13 cellular contexts compared by ENCODE assay signal in genomic region chr3:100104817-100105413, GRCh38. TPM values are rescaled to one million over a fixed set of nuclear protein-coding genes. Genes with fewer than 3 reads are reported as not detected.
DNase-seq lines count a peak whose midpoint lies in the region; ATAC-seq and TF ChIP-seq lines count a peak whose summit lies in the region.
"Had no signal": no experiment of that assay in that cellular context is flagged by ENCODE, and none has a peak within 500 bp of the region (broad histone marks: within the 10 kb centered on the region; RNA-seq: fewer than 3 reads in every experiment).

No MANE protein-coding gene starts in this region.

- peaks cover 44% of the 10 kb centered on the region for H3K4me1 Mint-ChIP-seq in activated T-helper 2 cell treated with anti-CD3 and anti-CD28 coated beads, Interferon-gamma antibody, Interleukin-2, Interleukin-4, amounts not matched to agents 10 μg/mL and 5 μg/mL and 100 μg/mL, durations not matched to agents 14 hours and 24 hours and 36 hours (ENCODE audit: low read depth)
- H3K4me1 Mint-ChIP-seq in nephron = peaks cover 63% of the 10 kb centered on the region

- H3K27me3 Mint-ChIP-seq in activated T-helper 2 cell treated with anti-CD3 and anti-CD28 coated beads, Interferon-gamma antibody, Interleukin-2, Interleukin-4, amounts not matched to agents 10 μg/mL and 5 μg/mL and 100 μg/mL, durations not matched to agents 14 hours and 24 hours and 36 hours (ENCODE audit: low read depth) = no peaks in the 10 kb centered on the region
- no peaks in the 10 kb centered on the region for H3K27me3 Mint-ChIP-seq in nephron (ENCODE audit: low read depth)
- H3K27me3 Mint-ChIP-seq: dendritic cell treated with granulocyte-macrophage colony-stimulating factor and Interleukin-4, amounts not matched to agents 40 ng/mL and 50 ng/mL, for 4 days had no signal

- peak overlapping the region; percentile 32 for H3K27ac Mint-ChIP-seq in activated T-helper 2 cell treated with anti-CD3 and anti-CD28 coated beads, Interferon-gamma antibody, Interleukin-2, Interleukin-4, amounts not matched to agents 10 μg/mL and 5 μg/mL and 100 μg/mL, durations not matched to agents 14 hours and 24 hours and 36 hours
- peak overlapping the region; percentile 60 to 85 (median 67) for H3K27ac Mint-ChIP-seq in nephron
- H3K27ac Mint-ChIP-seq: dendritic cell treated with granulocyte-macrophage colony-stimulating factor and Interleukin-4, amounts not matched to agents 40 ng/mL and 50 ng/mL, for 4 days had no signal

- no peak for TF ChIP-seq CTCF in nephron (IDR thresholded peaks at IDR 0.05; ENCODE audit: unreplicated experiment in 3 of 3)
- no peak for TF ChIP-seq CTCF in upper lobe of left lung (IDR thresholded peaks at IDR 0.05)

- H3K9me3 ChIP-seq in BLaER1 treated with 17β-estradiol and CSF1 and Interleukin-3, amounts not matched to agents 10 nM and 100 nM (replicated peaks in 1 of 11) = peaks cover 0 to 11% (median 4%) of the 10 kb centered on the region in 11 experiments; a peak in 7 of 22 replicates
- no peaks in the 10 kb centered on the region for H3K9me3 ChIP-seq in HUES6 (ENCODE audit: control insufficient read depth, insufficient read depth, low read depth, low read length)
- no peaks in the 10 kb centered on the region for H3K9me3 ChIP-seq in upper lobe of left lung

- H3K36me3 ChIP-seq in BLaER1 treated with 17β-estradiol and CSF1 and Interleukin-3, amounts not matched to agents 10 nM and 100 nM = peaks cover 0 to 10% (median 0%) of the 10 kb centered on the region in 11 experiments; a peak in 2 of 22 replicates
- no peaks in the 10 kb centered on the region for H3K36me3 ChIP-seq in HUES6 (ENCODE audit: control insufficient read depth, insufficient read depth, low read length)
- no peaks in the 10 kb centered on the region for H3K36me3 ChIP-seq in upper lobe of left lung

- H3K4me2 ChIP-seq in BLaER1 treated with 17β-estradiol and CSF1 and Interleukin-3, amounts not matched to agents 10 nM and 100 nM = peak overlapping the region; percentile 35 to 70 (median 64); a peak in 20 of 22 replicates

- H3K9me3 Mint-ChIP-seq in activated T-helper 2 cell treated with anti-CD3 and anti-CD28 coated beads, Interferon-gamma antibody, Interleukin-2, Interleukin-4, amounts not matched to agents 10 μg/mL and 5 μg/mL and 100 μg/mL, durations not matched to agents 14 hours and 24 hours and 36 hours = no peaks in the 10 kb centered on the region
- no peaks in the 10 kb centered on the region for H3K9me3 Mint-ChIP-seq in nephron
- H3K9me3 Mint-ChIP-seq: dendritic cell treated with granulocyte-macrophage colony-stimulating factor and Interleukin-4, amounts not matched to agents 40 ng/mL and 50 ng/mL, for 4 days had no signal

- no peaks in the 10 kb centered on the region for H3K27me3 ChIP-seq in BLaER1 treated with 17β-estradiol and CSF1 and Interleukin-3, amounts not matched to agents 10 nM and 100 nM
- H3K27me3 ChIP-seq in HUES6 (ENCODE audit: control insufficient read depth, insufficient read depth, low read length) (no peaks in the 10 kb centered on the region), upper lobe of left lung (no peaks in the 10 kb centered on the region)

- TF ChIP-seq POLR2A in upper lobe of left lung (IDR thresholded peaks at IDR 0.05) = no peak

- TF ChIP-seq EP300 in upper lobe of left lung (IDR thresholded peaks at IDR 0.05) = no peak

- no peaks in the 10 kb centered on the region; a peak in 1 of 22 replicates for H4K20me1 ChIP-seq in BLaER1 treated with 17β-estradiol and CSF1 and Interleukin-3, amounts not matched to agents 10 nM and 100 nM

- intact Hi-C loops in activated T-helper 2 cell treated with anti-CD3 and anti-CD28 coated beads, Interferon-gamma antibody, Interleukin-2, Interleukin-4, amounts not matched to agents 10 μg/mL and 5 μg/mL and 100 μg/mL, durations not matched to agents 14 hours and 24 hours and 36 hours (cut with micrococcal nuclease) = loop anchor here (2.0 kb wide), 1 partner anchor 14 kb away; no protein-coding TSS in a partner anchor

- H3K36me3 Mint-ChIP-seq in activated T-helper 2 cell treated with anti-CD3 and anti-CD28 coated beads, Interferon-gamma antibody, Interleukin-2, Interleukin-4, amounts not matched to agents 10 μg/mL and 5 μg/mL and 100 μg/mL, durations not matched to agents 14 hours and 24 hours and 36 hours (ENCODE audit: low read depth) = peaks cover 57% of the 10 kb centered on the region
- no peaks in the 10 kb centered on the region for H3K36me3 Mint-ChIP-seq in nephron (ENCODE audit: low read depth)

- H3K9ac ChIP-seq in BLaER1 treated with 17β-estradiol and CSF1 and Interleukin-3, amounts not matched to agents 10 nM and 100 nM = no peak overlapping the region
- no peak overlapping the region for H3K9ac ChIP-seq in HUES6 (ENCODE audit: low read length)
- H3K9ac ChIP-seq: parathyroid adenoma had no signal

- ATAC-seq in upper lobe of left lung (ENCODE audit: low FRiP score in 2 of 2) = no peak
- no peak for ATAC-seq in GM21529 (IDR thresholded peaks at IDR 0.05; ENCODE audit: unreplicated experiment)
- no peak for ATAC-seq in HG03280 (IDR thresholded peaks at IDR 0.05; ENCODE audit: unreplicated experiment)
- no peak for ATAC-seq in HG02981 (IDR thresholded peaks at IDR 0.05; ENCODE audit: unreplicated experiment)

- DNase-seq in activated T-helper 2 cell treated with anti-CD3 and anti-CD28 coated beads, Interferon-gamma antibody, Interleukin-2, Interleukin-4, amounts not matched to agents 10 μg/mL and 5 μg/mL and 100 μg/mL, durations not matched to agents 14 hours and 24 hours and 36 hours (ENCODE audit: low spot score) = no peak
- DNase-seq in upper lobe of left lung = no peak
- DNase-seq: NCI-H1694; NK-92 treated with Interleukin-12 subunit alpha and Interleukin-12 subunit beta, amount 100 ng/mL, for 24 hours; T1000 had no signal

- peaks cover 16 to 44% (median 40%) of the 10 kb centered on the region in 10 experiments for H3K4me1 ChIP-seq in BLaER1 treated with 17β-estradiol and CSF1 and Interleukin-3, amounts not matched to agents 10 nM and 100 nM
- H3K4me1 ChIP-seq in HUES6 (ENCODE audit: control insufficient read depth, insufficient read depth, low read length) = peaks cover 11% of the 10 kb centered on the region
- H3K4me1 ChIP-seq in upper lobe of left lung = peaks cover 9 to 35% (median 24%) of the 10 kb centered on the region in 4 donors

- no peak overlapping the region for H3K4me3 Mint-ChIP-seq in activated T-helper 2 cell treated with anti-CD3 and anti-CD28 coated beads, Interferon-gamma antibody, Interleukin-2, Interleukin-4, amounts not matched to agents 10 μg/mL and 5 μg/mL and 100 μg/mL, durations not matched to agents 14 hours and 24 hours and 36 hours (ENCODE audit: low read depth)
- no peak overlapping the region for H3K4me3 Mint-ChIP-seq in nephron
- H3K4me3 Mint-ChIP-seq: dendritic cell treated with granulocyte-macrophage colony-stimulating factor and Interleukin-4, amounts not matched to agents 40 ng/mL and 50 ng/mL, for 4 days had no signal

- no peak overlapping the region for H3K4me3 ChIP-seq in BLaER1 treated with 17β-estradiol and CSF1 and Interleukin-3, amounts not matched to agents 10 nM and 100 nM
- H3K4me3 ChIP-seq in HUES6 (ENCODE audit: low read depth, low read length) (no peak overlapping the region), upper lobe of left lung (no peak overlapping the region)

- peak overlapping the region; percentile 10 to 64 (median 47); a peak in 16 of 22 replicates for H3K27ac ChIP-seq in BLaER1 treated with 17β-estradiol and CSF1 and Interleukin-3, amounts not matched to agents 10 nM and 100 nM
- H3K27ac ChIP-seq in HUES6 (ENCODE audit: low read depth, low read length) (peak overlapping the region; percentile 27; the same call in 1 of the 2 replicates), upper lobe of left lung (peak overlapping the region in 1 of 4 donors; percentile 18)
- H3K27ac ChIP-seq: parathyroid adenoma had no signal

RNA-seq across cellular contexts. Expression of gene FILIP1L, which starts 9.4 kb away (rescaled TPM):
- 4.5 TPM in 2 replicates for total RNA-seq in activated T-helper 2 cell treated with anti-CD3 and anti-CD28 coated beads, Interferon-gamma antibody, Interleukin-2, Interleukin-4, amounts not matched to agents 10 μg/mL and 5 μg/mL and 100 μg/mL, durations not matched to agents 14 hours and 24 hours and 36 hours
- total RNA-seq in upper lobe of left lung = 10 to 100 TPM; 19.4 to 38.2 (median 25.9) TPM
